34 cellular contexts compared by ENCODE assay signal in genomic region chr6:86724695-86725094, GRCh38.
"Had no signal": no experiment of that assay in that cellular context is flagged by ENCODE, and none has a peak within 500 bp of the region (broad histone marks: within the 10 kb centered on the region; RNA-seq: fewer than 3 reads in every experiment).

No MANE protein-coding gene starts in this region.

- H3K27ac ChIP-seq: adrenal gland, cardiac muscle cell, VCaP had no signal

- H3K4me1 Mint-ChIP-seq: activated B cell treated with CpG ODN at 0.5 μM for 24 hours; activated CD4-positive, alpha-beta T cell treated with anti-CD3 and anti-CD28 coated beads, Interleukin-2, amount 10 ng/mL, durations not matched to agents 24 days and 14 days; activated naive CD8-positive, alpha-beta T cell treated with anti-CD3 and anti-CD28 coated beads for 36 hours; activated T-helper 17 cell treated with anti-CD3 and anti-CD28 coated beads, Interleukin-2, amount 50 U/mL, for 72 hours; brain; central memory CD8-positive, alpha-beta T cell; T-helper 17 cell had no signal

- H3K27me3 ChIP-seq: adrenal gland, cardiac muscle cell had no signal

- H3K9me3 Mint-ChIP-seq: activated B cell treated with CpG ODN at 0.5 μM for 24 hours; activated CD4-positive, alpha-beta memory T cell treated with anti-CD3 and anti-CD28 coated beads for 36 hours; activated CD4-positive, alpha-beta T cell treated with anti-CD3 and anti-CD28 coated beads, Interleukin-2, amount 10 ng/mL, durations not matched to agents 24 days and 14 days; activated naive CD8-positive, alpha-beta T cell treated with anti-CD3 and anti-CD28 coated beads for 36 hours had no signal

- H3K27me3 Mint-ChIP-seq: activated B cell treated with CpG ODN at 0.5 μM for 24 hours; activated CD4-positive, alpha-beta memory T cell treated with anti-CD3 and anti-CD28 coated beads for 36 hours; activated CD4-positive, alpha-beta T cell treated with anti-CD3 and anti-CD28 coated beads, Interleukin-2, amount 10 ng/mL, durations not matched to agents 24 days and 14 days; activated CD8-positive, alpha-beta T cell treated with anti-CD3 and anti-CD28 coated beads for 36 hours; activated naive CD8-positive, alpha-beta T cell treated with anti-CD3 and anti-CD28 coated beads for 36 hours; central memory CD8-positive, alpha-beta T cell; T-helper 17 cell had no signal

- H3K4me3 ChIP-seq: adrenal gland, cardiac muscle cell had no signal

- DNase-seq: activated B cell treated with CpG ODN at 0.5 μM for 24 hours; activated CD4-positive, alpha-beta memory T cell treated with anti-CD3 and anti-CD28 coated beads for 36 hours; activated CD4-positive, alpha-beta T cell treated with anti-CD3 and anti-CD28 coated beads for 4 hours; activated CD4-positive, alpha-beta T cell treated with anti-CD3 and anti-CD28 coated beads, Interleukin-2, amount 10 ng/mL, durations not matched to agents 24 days and 14 days; activated CD4-positive, alpha-beta T cell treated with anti-CD3 and anti-CD28 coated beads, Interleukin-2, amount 50 U/mL, for 1 hour; activated CD4-positive, alpha-beta T cell treated with anti-CD3 and anti-CD28 coated beads, Interleukin-2, amount 50 U/mL, for 4 hours; activated CD4-positive, CD25-positive, alpha-beta regulatory T cell treated with anti-CD3 and anti-CD28 coated beads, Interleukin-2, amount 50 U/mL, for 72 hours; activated CD8-positive, alpha-beta memory T cell treated with anti-CD3 and anti-CD28 coated beads, Interleukin-2, amount 50 U/mL, for 4 hours; activated CD8-positive, alpha-beta T cell treated with anti-CD3 and anti-CD28 coated beads for 36 hours; activated effector memory CD4-positive, alpha-beta T cell treated with anti-CD3 and anti-CD28 coated beads, Interleukin-2, amount 50 U/mL, for 16 hours; activated gamma-delta T cell treated with Interleukin-2 at 50 U/mL for 16 hours; activated naive CD4-positive, alpha-beta T cell; activated naive CD4-positive, alpha-beta T cell treated with anti-CD3 and anti-CD28 coated beads for 36 hours; activated naive CD4-positive, alpha-beta T cell treated with anti-CD3 and anti-CD28 coated beads, Interleukin-2, amount 50 U/mL, for 16 hours; activated naive CD8-positive, alpha-beta T cell treated with anti-CD3 and anti-CD28 coated beads for 36 hours; activated T-cell treated with anti-CD3 and anti-CD28 coated beads for 4 hours; activated T-cell treated with anti-CD3 and anti-CD28 coated beads, Interleukin-2, amount 50 U/mL, for 1 hour; activated T-cell treated with anti-CD3 and anti-CD28 coated beads, Interleukin-2, amount 50 U/mL, for 4 hours; activated T-cell treated with anti-CD3 and anti-CD28 coated beads, Interleukin-2, amount 50 U/mL, for 72 hours; adrenal gland; amniotic stem cell; aorta; caudate nucleus; cerebellar nuclear complex; T-helper 17 cell; T1000 had no signal

- FAIRE-seq: TTC549 had no signal

- H3K4me1 ChIP-seq: adrenal gland had no signal

- H3K4me3 Mint-ChIP-seq: activated B cell treated with CpG ODN at 0.5 μM for 24 hours; activated CD4-positive, alpha-beta memory T cell treated with anti-CD3 and anti-CD28 coated beads for 36 hours; activated CD4-positive, alpha-beta T cell treated with anti-CD3 and anti-CD28 coated beads, Interleukin-2, amount 10 ng/mL, durations not matched to agents 24 days and 14 days; activated CD8-positive, alpha-beta T cell treated with anti-CD3 and anti-CD28 coated beads for 36 hours; activated naive CD4-positive, alpha-beta T cell treated with anti-CD3 and anti-CD28 coated beads for 36 hours; activated naive CD8-positive, alpha-beta T cell treated with anti-CD3 and anti-CD28 coated beads for 36 hours; activated T-cell treated with anti-CD3 and anti-CD28 coated beads, Interleukin-2, amount 50 U/mL, for 4 hours; activated T-cell treated with anti-CD3 and anti-CD28 coated beads, Interleukin-2, amount 50 U/mL, for 72 hours; activated T-helper 1 cell treated with anti-CD3 and anti-CD28 coated beads, Interleukin-12 subunit alpha, Interleukin-12 subunit beta, Interleukin-2, Interleukin-4 antibody, amounts not matched to agents 30 ng/mL and 10 ng/mL and 1 ng/mL, durations not matched to agents 14 hours and 24 hours and 36 hours; activated T-helper 17 cell treated with anti-CD3 and anti-CD28 coated beads, Interleukin-2, amount 50 U/mL, for 72 hours; brain; central memory CD8-positive, alpha-beta T cell; T-helper 17 cell had no signal

- H3K27ac Mint-ChIP-seq: activated B cell treated with CpG ODN at 0.5 μM for 24 hours; activated CD4-positive, alpha-beta memory T cell treated with anti-CD3 and anti-CD28 coated beads for 36 hours; activated CD4-positive, alpha-beta T cell treated with anti-CD3 and anti-CD28 coated beads, Interleukin-2, amount 10 ng/mL, durations not matched to agents 24 days and 14 days; activated CD8-positive, alpha-beta T cell treated with anti-CD3 and anti-CD28 coated beads for 36 hours; activated naive CD4-positive, alpha-beta T cell treated with anti-CD3 and anti-CD28 coated beads for 36 hours; activated naive CD4-positive, alpha-beta T cell treated with anti-CD3 and anti-CD28 coated beads, Interleukin-2, amount 50 U/mL, for 72 hours; activated naive CD8-positive, alpha-beta T cell treated with anti-CD3 and anti-CD28 coated beads for 36 hours; activated T-cell treated with anti-CD3 and anti-CD28 coated beads, Interleukin-2, amount 50 U/mL, for 72 hours; activated T-helper 1 cell treated with anti-CD3 and anti-CD28 coated beads, Interleukin-12 subunit alpha, Interleukin-12 subunit beta, Interleukin-2, Interleukin-4 antibody, amounts not matched to agents 30 ng/mL and 10 ng/mL and 1 ng/mL, durations not matched to agents 14 hours and 24 hours and 36 hours; activated T-helper 17 cell treated with anti-CD3 and anti-CD28 coated beads, Interleukin-2, amount 50 U/mL, for 72 hours; brain; T-helper 17 cell had no signal

- ATAC-seq: activated CD8-positive, alpha-beta T cell treated with anti-CD3 and anti-CD28 coated beads for 36 hours; activated naive CD4-positive, alpha-beta T cell treated with anti-CD3 and anti-CD28 coated beads, Interleukin-2, amount 50 U/mL, for 72 hours; activated T-cell treated with anti-CD3 and anti-CD28 coated beads, Interleukin-2, amount 50 U/mL, for 4 hours; activated T-cell treated with anti-CD3 and anti-CD28 coated beads, Interleukin-2, amount 50 U/mL, for 72 hours; activated T-helper 17 cell treated with anti-CD3 and anti-CD28 coated beads, Interleukin-2, amount 50 U/mL, for 72 hours; T-helper 17 cell had no signal

- H3K9me3 ChIP-seq: adrenal gland had no signal

- H3K36me3 Mint-ChIP-seq: activated CD4-positive, alpha-beta memory T cell treated with anti-CD3 and anti-CD28 coated beads for 36 hours; activated naive CD4-positive, alpha-beta T cell treated with anti-CD3 and anti-CD28 coated beads, Interleukin-2, amount 50 U/mL, for 72 hours; activated naive CD8-positive, alpha-beta T cell treated with anti-CD3 and anti-CD28 coated beads for 36 hours; brain had no signal

- H3K36me3 ChIP-seq: adrenal gland, cardiac muscle cell had no signal
